16 cellular contexts compared by ENCODE assay signal in the genomic region with DNA sequence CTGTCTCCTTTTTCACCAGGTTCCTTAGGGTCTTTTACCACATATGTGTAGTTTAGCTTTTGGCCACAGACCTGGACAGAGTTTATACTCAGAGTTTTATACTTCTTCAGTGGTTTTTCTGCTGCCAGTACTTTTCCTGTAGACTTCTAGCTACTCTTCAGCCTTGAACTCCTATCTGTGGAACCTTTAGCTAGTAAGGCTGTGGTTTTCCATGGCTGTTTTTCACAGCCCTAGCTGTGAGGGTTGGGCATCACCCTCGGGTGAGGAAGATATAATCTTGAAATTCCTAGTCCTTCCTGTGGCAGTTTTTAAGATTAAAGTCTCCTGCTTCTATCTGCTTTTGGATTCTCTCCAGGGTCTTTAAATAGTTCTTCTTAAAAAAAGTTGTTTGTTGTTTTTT.
DNase-seq lines count a peak whose midpoint lies in the region; ATAC-seq and TF ChIP-seq lines count a peak whose summit lies in the region.
"Had no signal": no experiment of that assay in that cellular context is flagged by ENCODE, and none has a peak within 500 bp of the region (broad histone marks: within the 10 kb centered on the region; RNA-seq: fewer than 3 reads in every experiment).

No MANE protein-coding gene starts in this region.

- H3K27ac ChIP-seq in DND-41 (ENCODE audit: low read length) (peak overlapping the region; percentile 36; the same call in 1 of the 2 replicates), GM23338 (ENCODE audit: low read depth) (no peak overlapping the region), mesodermal cell (ENCODE audit: low read depth, low read length, severe bottlenecking) (peak overlapping the region; percentile 30)
- H3K27ac ChIP-seq: A549, HL-60 had no signal

- H3F3A ChIP-seq in GM23338 (replicated peaks; ENCODE audit: low read depth), result no peaks in the 10 kb centered on the region

- no peaks in the 10 kb centered on the region for H3K36me3 ChIP-seq in DND-41 (ENCODE audit: insufficient read depth, low read length)
- H3K36me3 ChIP-seq in GM23338 (ENCODE audit: insufficient read depth), result no peaks in the 10 kb centered on the region
- H3K36me3 ChIP-seq in mesodermal cell (ENCODE audit: control insufficient read depth, insufficient read depth, low read length), result no peaks in the 10 kb centered on the region
- H3K36me3 ChIP-seq: HAP-1 had no signal

- H3K27me3 ChIP-seq in DND-41 (ENCODE audit: insufficient read depth, low read length, poor library complexity) (no peaks in the 10 kb centered on the region), GM23338 (ENCODE audit: insufficient read depth) (no peaks in the 10 kb centered on the region)

- no peak overlapping the region for H3K9ac ChIP-seq in DND-41 (ENCODE audit: low read depth, low read length)

- peaks cover 9% of the 10 kb centered on the region for H3K9me3 ChIP-seq in DND-41 (ENCODE audit: insufficient read depth, low read length, severe bottlenecking)
- H3K9me3 ChIP-seq in mesodermal cell (ENCODE audit: control insufficient read depth, low read length), result peaks cover 7% of the 10 kb centered on the region
- H3K9me3 ChIP-seq: HAP-1 had no signal

- H3K27me3 Mint-ChIP-seq in GM23338 (ENCODE audit: insufficient read depth, low read depth, poor library complexity), result peaks cover 3% of the 10 kb centered on the region
- H3K27me3 Mint-ChIP-seq: CD8-positive, alpha-beta memory T cell had no signal

- H3K4me1 ChIP-seq in DND-41 (ENCODE audit: insufficient read depth, low read length), result peaks cover 39% of the 10 kb centered on the region
- H3K4me1 ChIP-seq in GM23338 (ENCODE audit: insufficient read depth), result no peaks in the 10 kb centered on the region
- H3K4me1 ChIP-seq in mesodermal cell (ENCODE audit: control insufficient read depth, insufficient read depth, low read length, poor library complexity, severe bottlenecking), result peaks cover 18% of the 10 kb centered on the region
- H3K4me1 ChIP-seq: A549, HAP-1 had no signal

- peak; percentile 51 for ATAC-seq in DND-41 (ENCODE audit: insufficient read depth, low read depth)
- ATAC-seq in GM23338, result no peak
- ATAC-seq: A549, GM12878, K562 had no signal

- no peak overlapping the region for H3K4me2 ChIP-seq in DND-41 (ENCODE audit: insufficient read depth, low read length)
- H3K4me2 ChIP-seq in GM23338, result no peak overlapping the region
- H3K4me2 ChIP-seq: A549 had no signal

- no peak overlapping the region for H3K4me3 Mint-ChIP-seq in GM23338
- H3K4me3 Mint-ChIP-seq: CD14-positive monocyte; CD8-positive, alpha-beta memory T cell had no signal

- no peak overlapping the region for H3K27ac Mint-ChIP-seq in GM23338
- H3K27ac Mint-ChIP-seq: CD14-positive monocyte had no signal

- peaks cover 8% of the 10 kb centered on the region; the same call in 1 of the 2 replicates for H3K9me2 ChIP-seq in GM23338 (ENCODE audit: insufficient read depth)

- H4K20me1 ChIP-seq in DND-41 (ENCODE audit: insufficient read depth, low read length), result no peaks in the 10 kb centered on the region
- no peaks in the 10 kb centered on the region for H4K20me1 ChIP-seq in GM23338 (replicated peaks; ENCODE audit: insufficient read depth)

- TF ChIP-seq CTCF in DND-41 (IDR thresholded peaks at IDR 0.05; ENCODE audit: borderline replicate concordance, extremely low read depth, low read length, poor library complexity, severe bottlenecking), result no peak
- TF ChIP-seq CTCF in GM23338 (conservative IDR thresholded peaks at IDR 0.05; ENCODE audit: low read depth in 2 of 2), result no peak

- no peaks in the 10 kb centered on the region for H3K79me2 ChIP-seq in DND-41 (ENCODE audit: insufficient read depth, low read length)
- H3K79me2 ChIP-seq in GM23338 (replicated peaks; ENCODE audit: insufficient read depth), result no peaks in the 10 kb centered on the region

- H3K36me3 Mint-ChIP-seq in GM23338 (ENCODE audit: low read depth), result peaks cover 2% of the 10 kb centered on the region; the same call in 1 of the 3 replicates
- H3K36me3 Mint-ChIP-seq: CD14-positive monocyte had no signal

- H3K9me3 Mint-ChIP-seq in GM23338, result peaks cover 9% of the 10 kb centered on the region; the same call in 2 of the 3 replicates

- DNase-seq in DND-41 (no peak), GM23338 (ENCODE audit: low spot score) (no peak), amniotic epithelial cell (ENCODE audit: low read depth) (peak; percentile 32), activated gamma-delta T cell treated with Interleukin-2 at 50 U/mL for 16 hours (no peak), NCI-H2171 treated with DMSO at 0.1 percent for 48 hours (lab: John Stamatoyannopoulos, UW) (no peak)
- DNase-seq in activated CD4-positive, alpha-beta T cell treated with anti-CD3 and anti-CD28 coated beads, Interleukin-2, amount 50 U/mL, for 48 hours, result no peak
- DNase-seq: CD8-positive, alpha-beta memory T cell; DMS53; GOT3 had no signal

- H3K4me1 Mint-ChIP-seq in GM23338, result peaks cover 5% of the 10 kb centered on the region; the same call in 1 of the 3 replicates

- H2AFZ ChIP-seq in DND-41 (ENCODE audit: low read depth, low read length) (no peak overlapping the region), GM23338 (0 out of 2 replicates have a peak overlapping the region, but pooled peaks have one; percentile 4)

- H3K4me3 ChIP-seq in DND-41 (ENCODE audit: low read depth in 1 of 2, low read length in 2 of 2), result no peak overlapping the region
- no peak overlapping the region for H3K4me3 ChIP-seq in GM23338
- H3K4me3 ChIP-seq in mesodermal cell (ENCODE audit: extremely low read depth, insufficient read depth, low read length, poor library complexity, severe bottlenecking), result no peak overlapping the region
- H3K4me3 ChIP-seq: A549, GM12878, HAP-1, K562 had no signal

- 80% methylated on average over 1 of the region's 1 CpG; no CpG with 5 or more reads in 1 of the 2 experiments for WGBS in mesodermal cell (ENCODE audit: insufficient coverage in 2 of 2), 2 experiments

TF ChIP-seq in GM23338, 12 proteins besides CTCF, POLR2A, EP300 and RAD21:
- TF ChIP-seq, protein P1, sequence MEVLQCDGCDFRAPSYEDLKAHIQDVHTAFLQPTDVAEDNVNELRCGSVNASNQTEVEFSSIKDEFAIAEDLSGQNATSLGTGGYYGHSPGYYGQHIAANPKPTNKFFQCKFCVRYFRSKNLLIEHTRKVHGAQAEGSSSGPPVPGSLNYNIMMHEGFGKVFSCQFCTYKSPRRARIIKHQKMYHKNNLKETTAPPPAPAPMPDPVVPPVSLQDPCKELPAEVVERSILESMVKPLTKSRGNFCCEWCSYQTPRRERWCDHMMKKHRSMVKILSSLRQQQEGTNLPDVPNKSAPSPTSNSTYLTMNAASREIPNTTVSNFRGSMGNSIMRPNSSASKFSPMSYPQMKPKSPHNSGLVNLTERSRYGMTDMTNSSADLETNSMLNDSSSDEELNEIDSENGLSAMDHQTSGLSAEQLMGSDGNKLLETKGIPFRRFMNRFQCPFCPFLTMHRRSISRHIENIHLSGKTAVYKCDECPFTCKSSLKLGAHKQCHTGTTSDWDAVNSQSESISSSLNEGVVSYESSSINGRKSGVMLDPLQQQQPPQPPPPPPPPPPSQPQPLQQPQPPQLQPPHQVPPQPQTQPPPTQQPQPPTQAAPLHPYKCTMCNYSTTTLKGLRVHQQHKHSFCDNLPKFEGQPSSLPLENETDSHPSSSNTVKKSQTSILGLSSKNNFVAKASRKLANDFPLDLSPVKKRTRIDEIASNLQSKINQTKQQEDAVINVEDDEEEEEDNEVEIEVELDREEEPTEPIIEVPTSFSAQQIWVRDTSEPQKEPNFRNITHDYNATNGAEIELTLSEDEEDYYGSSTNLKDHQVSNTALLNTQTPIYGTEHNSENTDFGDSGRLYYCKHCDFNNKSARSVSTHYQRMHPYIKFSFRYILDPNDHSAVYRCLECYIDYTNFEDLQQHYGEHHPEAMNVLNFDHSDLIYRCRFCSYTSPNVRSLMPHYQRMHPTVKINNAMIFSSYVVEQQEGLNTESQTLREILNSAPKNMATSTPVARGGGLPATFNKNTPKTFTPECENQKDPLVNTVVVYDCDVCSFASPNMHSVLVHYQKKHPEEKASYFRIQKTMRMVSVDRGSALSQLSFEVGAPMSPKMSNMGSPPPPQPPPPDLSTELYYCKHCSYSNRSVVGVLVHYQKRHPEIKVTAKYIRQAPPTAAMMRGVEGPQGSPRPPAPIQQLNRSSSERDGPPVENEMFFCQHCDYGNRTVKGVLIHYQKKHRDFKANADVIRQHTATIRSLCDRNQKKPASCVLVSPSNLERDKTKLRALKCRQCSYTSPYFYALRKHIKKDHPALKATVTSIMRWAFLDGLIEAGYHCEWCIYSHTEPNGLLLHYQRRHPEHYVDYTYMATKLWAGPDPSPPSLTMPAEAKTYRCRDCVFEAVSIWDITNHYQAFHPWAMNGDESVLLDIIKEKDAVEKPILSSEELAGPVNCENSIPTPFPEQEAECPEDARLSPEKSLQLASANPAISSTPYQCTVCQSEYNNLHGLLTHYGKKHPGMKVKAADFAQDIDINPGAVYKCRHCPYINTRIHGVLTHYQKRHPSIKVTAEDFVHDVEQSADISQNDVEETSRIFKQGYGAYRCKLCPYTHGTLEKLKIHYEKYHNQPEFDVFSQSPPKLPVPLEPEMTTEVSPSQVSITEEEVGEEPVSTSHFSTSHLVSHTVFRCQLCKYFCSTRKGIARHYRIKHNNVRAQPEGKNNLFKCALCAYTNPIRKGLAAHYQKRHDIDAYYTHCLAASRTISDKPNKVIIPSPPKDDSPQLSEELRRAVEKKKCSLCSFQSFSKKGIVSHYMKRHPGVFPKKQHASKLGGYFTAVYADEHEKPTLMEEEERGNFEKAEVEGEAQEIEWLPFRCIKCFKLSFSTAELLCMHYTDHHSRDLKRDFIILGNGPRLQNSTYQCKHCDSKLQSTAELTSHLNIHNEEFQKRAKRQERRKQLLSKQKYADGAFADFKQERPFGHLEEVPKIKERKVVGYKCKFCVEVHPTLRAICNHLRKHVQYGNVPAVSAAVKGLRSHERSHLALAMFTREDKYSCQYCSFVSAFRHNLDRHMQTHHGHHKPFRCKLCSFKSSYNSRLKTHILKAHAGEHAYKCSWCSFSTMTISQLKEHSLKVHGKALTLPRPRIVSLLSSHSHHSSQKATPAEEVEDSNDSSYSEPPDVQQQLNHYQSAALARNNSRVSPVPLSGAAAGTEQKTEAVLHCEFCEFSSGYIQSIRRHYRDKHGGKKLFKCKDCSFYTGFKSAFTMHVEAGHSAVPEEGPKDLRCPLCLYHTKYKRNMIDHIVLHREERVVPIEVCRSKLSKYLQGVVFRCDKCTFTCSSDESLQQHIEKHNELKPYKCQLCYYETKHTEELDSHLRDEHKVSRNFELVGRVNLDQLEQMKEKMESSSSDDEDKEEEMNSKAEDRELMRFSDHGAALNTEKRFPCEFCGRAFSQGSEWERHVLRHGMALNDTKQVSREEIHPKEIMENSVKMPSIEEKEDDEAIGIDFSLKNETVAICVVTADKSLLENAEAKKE (CRISPR knock-in tag; IDR thresholded peaks at IDR 0.05), result no peak
- no peak for TF ChIP-seq ZNF114 (CRISPR knock-in tag; IDR thresholded peaks at IDR 0.05)
- no peak for TF ChIP-seq EZH2phosphoT487 (IDR thresholded peaks at IDR 0.05; ENCODE audit: unreplicated experiment)
TF ChIP-seq in GM23338: peak in this region for 0.
